ENCODE assay signal across 2 cellular contexts in genomic region chr10:22053048-22053447, GRCh38.
TF ChIP-seq lines count a peak whose summit lies in the region.

No MANE protein-coding gene starts in this region.

TF ChIP-seq in WTC11, 78 proteins besides CTCF, POLR2A, EP300 and RAD21 (continued from another document):
- TF ChIP-seq, protein P1, sequence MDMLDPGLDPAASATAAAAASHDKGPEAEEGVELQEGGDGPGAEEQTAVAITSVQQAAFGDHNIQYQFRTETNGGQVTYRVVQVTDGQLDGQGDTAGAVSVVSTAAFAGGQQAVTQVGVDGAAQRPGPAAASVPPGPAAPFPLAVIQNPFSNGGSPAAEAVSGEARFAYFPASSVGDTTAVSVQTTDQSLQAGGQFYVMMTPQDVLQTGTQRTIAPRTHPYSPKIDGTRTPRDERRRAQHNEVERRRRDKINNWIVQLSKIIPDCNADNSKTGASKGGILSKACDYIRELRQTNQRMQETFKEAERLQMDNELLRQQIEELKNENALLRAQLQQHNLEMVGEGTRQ (CRISPR knock-in tag; IDR thresholded peaks at IDR 0.05): no peak
- TF ChIP-seq AFF4 (CRISPR knock-in tag; IDR thresholded peaks at IDR 0.05; ENCODE audit: borderline replicate concordance) (no peak), E2F5 (CRISPR knock-in tag; IDR thresholded peaks at IDR 0.05) (no peak), ZNF219 (CRISPR knock-in tag; IDR thresholded peaks at IDR 0.05; ENCODE audit: borderline replicate concordance) (no peak), HMGXB4 (CRISPR knock-in tag; IDR thresholded peaks at IDR 0.05) (no peak), NFE2L1 (CRISPR knock-in tag; IDR thresholded peaks at IDR 0.05) (no peak)

TF ChIP-seq in HepG2, 621 proteins besides CTCF, POLR2A, EP300 and RAD21 (continued from another document):
- TF ChIP-seq ZBTB1 (CRISPR knock-in tag; IDR thresholded peaks at IDR 0.05; ENCODE audit: borderline replicate concordance): no peak
- no peak for TF ChIP-seq ZFP36L1 (CRISPR knock-in tag; IDR thresholded peaks at IDR 0.05)
- TF ChIP-seq SNRNP70 (IDR thresholded peaks at IDR 0.05; ENCODE audit: low read depth, low read length): no peak
- 0 out of 2 replicates have a peak, but pooled peaks have one; percentile 1 for TF ChIP-seq NFYB (CRISPR knock-in tag; IDR thresholded peaks at IDR 0.05)
- peak; percentile 37; the same call in 1 of the 2 replicates for TF ChIP-seq NFYC (CRISPR knock-in tag; IDR thresholded peaks at IDR 0.05)
- no peak for TF ChIP-seq U2AF1 (optimal IDR thresholded peaks at IDR 0.05; ENCODE audit: low read depth, low read length)
- no peak for TF ChIP-seq ZNF552 (CRISPR knock-in tag; IDR thresholded peaks at IDR 0.05; ENCODE audit: borderline replicate concordance)
- TF ChIP-seq RFX3 (CRISPR knock-in tag; IDR thresholded peaks at IDR 0.05): peak; percentile 73
- TF ChIP-seq NR2F6 (IDR thresholded peaks at IDR 0.05): 0 out of 2 replicates have a peak, but pooled peaks have one; percentile 12
- no peak for TF ChIP-seq NR2F6 (CRISPR knock-in tag; IDR thresholded peaks at IDR 0.05)
- TF ChIP-seq SRY (CRISPR knock-in tag; IDR thresholded peaks at IDR 0.05): no peak
- TF ChIP-seq PPARG (CRISPR knock-in tag; conservative IDR thresholded peaks at IDR 0.05): 0 out of 2 replicates have a peak, but pooled peaks have one; percentile 29
- no peak for TF ChIP-seq TAF15 (IDR thresholded peaks at IDR 0.05; ENCODE audit: low read depth, low read length, poor library complexity, severe bottlenecking)
- no peak for TF ChIP-seq SOX6 (IDR thresholded peaks at IDR 0.05)
- TF ChIP-seq SOX6 (CRISPR knock-in tag; IDR thresholded peaks at IDR 0.05): no peak
- TF ChIP-seq ZNF572 (CRISPR knock-in tag; IDR thresholded peaks at IDR 0.05): no peak
- TF ChIP-seq RXRB (CRISPR knock-in tag; IDR thresholded peaks at IDR 0.05; ENCODE audit: borderline replicate concordance): peak; percentile 47; the same call in 1 of the 2 replicates
- 0 out of 2 replicates have a peak, but pooled peaks have one; percentile 14 for TF ChIP-seq SAP130 (CRISPR knock-in tag; IDR thresholded peaks at IDR 0.05; ENCODE audit: low read depth)
- TF ChIP-seq RORA (CRISPR knock-in tag; IDR thresholded peaks at IDR 0.05): 0 out of 2 replicates have a peak, but pooled peaks have one; percentile 78
- TF ChIP-seq ZNF883 (CRISPR knock-in tag; IDR thresholded peaks at IDR 0.05; ENCODE audit: not compliant biosample characterization): no peak
- TF ChIP-seq ZKSCAN5 (CRISPR knock-in tag; IDR thresholded peaks at IDR 0.05): no peak
- TF ChIP-seq LCORL (IDR thresholded peaks at IDR 0.05): no peak
- TF ChIP-seq LCORL (CRISPR knock-in tag; IDR thresholded peaks at IDR 0.05): no peak
- TF ChIP-seq, protein P2, sequence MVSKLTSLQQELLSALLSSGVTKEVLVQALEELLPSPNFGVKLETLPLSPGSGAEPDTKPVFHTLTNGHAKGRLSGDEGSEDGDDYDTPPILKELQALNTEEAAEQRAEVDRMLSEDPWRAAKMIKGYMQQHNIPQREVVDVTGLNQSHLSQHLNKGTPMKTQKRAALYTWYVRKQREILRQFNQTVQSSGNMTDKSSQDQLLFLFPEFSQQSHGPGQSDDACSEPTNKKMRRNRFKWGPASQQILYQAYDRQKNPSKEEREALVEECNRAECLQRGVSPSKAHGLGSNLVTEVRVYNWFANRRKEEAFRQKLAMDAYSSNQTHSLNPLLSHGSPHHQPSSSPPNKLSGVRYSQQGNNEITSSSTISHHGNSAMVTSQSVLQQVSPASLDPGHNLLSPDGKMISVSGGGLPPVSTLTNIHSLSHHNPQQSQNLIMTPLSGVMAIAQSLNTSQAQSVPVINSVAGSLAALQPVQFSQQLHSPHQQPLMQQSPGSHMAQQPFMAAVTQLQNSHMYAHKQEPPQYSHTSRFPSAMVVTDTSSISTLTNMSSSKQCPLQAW (CRISPR knock-in tag; IDR thresholded peaks at IDR 0.05): no peak
- TF ChIP-seq, protein P3, sequence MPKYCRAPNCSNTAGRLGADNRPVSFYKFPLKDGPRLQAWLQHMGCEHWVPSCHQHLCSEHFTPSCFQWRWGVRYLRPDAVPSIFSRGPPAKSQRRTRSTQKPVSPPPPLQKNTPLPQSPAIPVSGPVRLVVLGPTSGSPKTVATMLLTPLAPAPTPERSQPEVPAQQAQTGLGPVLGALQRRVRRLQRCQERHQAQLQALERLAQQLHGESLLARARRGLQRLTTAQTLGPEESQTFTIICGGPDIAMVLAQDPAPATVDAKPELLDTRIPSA (CRISPR knock-in tag; IDR thresholded peaks at IDR 0.05; ENCODE audit: borderline replicate concordance): no peak
- peak; percentile 65; the same call in 1 of the 2 replicates for TF ChIP-seq RFX1 (IDR thresholded peaks at IDR 0.05)
- no peak for TF ChIP-seq ETV5 (CRISPR knock-in tag; IDR thresholded peaks at IDR 0.05; ENCODE audit: borderline replicate concordance)
